In the genomic region with DNA sequence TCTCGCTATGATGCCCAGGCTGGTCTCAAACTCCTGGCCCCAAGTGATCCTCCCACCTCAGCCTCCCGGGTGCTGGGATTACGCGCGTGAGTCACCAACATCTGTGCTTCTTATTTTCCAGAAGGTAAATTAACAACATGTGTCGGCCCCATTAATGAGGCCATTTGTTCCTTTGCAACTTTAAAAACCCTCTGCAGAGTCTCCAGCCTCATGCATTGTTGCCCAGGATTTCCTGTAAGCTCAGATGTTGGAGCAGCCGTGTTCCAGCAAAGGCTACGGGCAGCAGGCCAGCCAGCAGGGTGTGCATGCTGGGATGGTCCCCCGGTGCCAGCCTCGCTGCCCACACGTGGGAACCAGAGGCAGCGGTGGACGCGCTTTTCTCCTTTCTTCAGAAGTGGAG, we compare ENCODE assay signal across 11 cellular contexts. TPM values are rescaled to one million over a fixed set of nuclear protein-coding genes. Genes with fewer than 3 reads are reported as not detected.
DNase-seq lines count a peak whose midpoint lies in the region; ATAC-seq and TF ChIP-seq lines count a peak whose summit lies in the region.
"Had no signal": no experiment of that assay in that cellular context is flagged by ENCODE, and none has a peak within 500 bp of the region (broad histone marks: within the 10 kb centered on the region; RNA-seq: fewer than 3 reads in every experiment).

No MANE protein-coding gene starts in this region.

- TF ChIP-seq CTCF in AG09319 (IDR thresholded peaks at IDR 0.05; ENCODE audit: low read depth, low read length) = no peak
- TF ChIP-seq CTCF in nephron progenitor cell (IDR thresholded peaks at IDR 0.05) = no peak

- DNase-seq in AG09319 (ENCODE audit: extremely low read depth, low read depth) (peak; percentile 91), Kasumi-1 (lab: John Stamatoyannopoulos, UW) (peak; percentile 76 to 84), dedifferentiated amniotic fluid mesenchymal stem cell (ENCODE audit: extremely low spot score) (peak; percentile 59), middle frontal gyrus (ENCODE audit: extremely low spot score, low spot score) (peak; percentile 49), nephron progenitor cell (no peak)
- DNase-seq in activated CD4-positive, CD25-positive, alpha-beta regulatory T cell (lab: John Stamatoyannopoulos, UW) = no peak
- DNase-seq in activated naive CD8-positive, alpha-beta T cell treated with anti-CD3 and anti-CD28 coated beads for 36 hours = no peak
- DNase-seq in activated CD8-positive, alpha-beta memory T cell treated with anti-CD3 and anti-CD28 coated beads, Interleukin-2, amount 10 ng/mL, durations not matched to agents 7 days and 5 days = no peak
- DNase-seq: NCI-H2227 treated with DMSO at 0.1 percent for 48 hours, T-helper 1 cell had no signal

- peaks cover 39% of the 10 kb centered on the region for H3K4me1 Mint-ChIP-seq in nephron progenitor cell
- peaks cover 8% of the 10 kb centered on the region for H3K4me1 Mint-ChIP-seq in activated naive CD8-positive, alpha-beta T cell treated with anti-CD3 and anti-CD28 coated beads for 36 hours
- peaks cover 22% of the 10 kb centered on the region for H3K4me1 Mint-ChIP-seq in activated CD8-positive, alpha-beta memory T cell treated with anti-CD3 and anti-CD28 coated beads, Interleukin-2, amount 10 ng/mL, durations not matched to agents 7 days and 5 days

- no peaks in the 10 kb centered on the region for H3K9me3 Mint-ChIP-seq in nephron progenitor cell
- no peaks in the 10 kb centered on the region for H3K9me3 Mint-ChIP-seq in activated naive CD8-positive, alpha-beta T cell treated with anti-CD3 and anti-CD28 coated beads for 36 hours
- no peaks in the 10 kb centered on the region for H3K9me3 Mint-ChIP-seq in activated CD8-positive, alpha-beta memory T cell treated with anti-CD3 and anti-CD28 coated beads, Interleukin-2, amount 10 ng/mL, durations not matched to agents 7 days and 5 days (ENCODE audit: low read depth)

- H3K27me3 Mint-ChIP-seq in nephron progenitor cell (ENCODE audit: low read depth, poor library complexity) = peaks cover 16% of the 10 kb centered on the region
- H3K27me3 Mint-ChIP-seq in activated naive CD8-positive, alpha-beta T cell treated with anti-CD3 and anti-CD28 coated beads for 36 hours = no peaks in the 10 kb centered on the region
- no peaks in the 10 kb centered on the region for H3K27me3 Mint-ChIP-seq in activated CD8-positive, alpha-beta memory T cell treated with anti-CD3 and anti-CD28 coated beads, Interleukin-2, amount 10 ng/mL, durations not matched to agents 7 days and 5 days

- H3K4me3 Mint-ChIP-seq in nephron progenitor cell = no peak overlapping the region
- H3K4me3 Mint-ChIP-seq in activated naive CD8-positive, alpha-beta T cell treated with anti-CD3 and anti-CD28 coated beads for 36 hours = no peak overlapping the region
- H3K4me3 Mint-ChIP-seq in activated CD8-positive, alpha-beta memory T cell treated with anti-CD3 and anti-CD28 coated beads, Interleukin-2, amount 10 ng/mL, durations not matched to agents 7 days and 5 days = no peak overlapping the region

- ATAC-seq in activated CD8-positive, alpha-beta memory T cell treated with anti-CD3 and anti-CD28 coated beads, Interleukin-2, amount 10 ng/mL, durations not matched to agents 7 days and 5 days = no peak
- ATAC-seq: HCT116 had no signal

- CTCF ChIA-PET in activated CD8-positive, alpha-beta memory T cell treated with anti-CD3 and anti-CD28 coated beads, Interleukin-2, amount 10 ng/mL, durations not matched to agents 7 days and 5 days (lab: Charles Lee) = interaction anchor here (0.8 kb wide), 1 partner anchor 29 kb away, joined by 3 read pairs; no protein-coding TSS in a partner anchor

- peaks cover 42% of the 10 kb centered on the region for H3K36me3 Mint-ChIP-seq in nephron progenitor cell (ENCODE audit: low read depth)
- peaks cover 11% of the 10 kb centered on the region for H3K36me3 Mint-ChIP-seq in activated naive CD8-positive, alpha-beta T cell treated with anti-CD3 and anti-CD28 coated beads for 36 hours
- peaks cover 14% of the 10 kb centered on the region for H3K36me3 Mint-ChIP-seq in activated CD8-positive, alpha-beta memory T cell treated with anti-CD3 and anti-CD28 coated beads, Interleukin-2, amount 10 ng/mL, durations not matched to agents 7 days and 5 days

- no peak overlapping the region for H3K27ac Mint-ChIP-seq in nephron progenitor cell
- H3K27ac Mint-ChIP-seq in activated naive CD8-positive, alpha-beta T cell treated with anti-CD3 and anti-CD28 coated beads for 36 hours = no peak overlapping the region
- no peak overlapping the region for H3K27ac Mint-ChIP-seq in activated CD8-positive, alpha-beta memory T cell treated with anti-CD3 and anti-CD28 coated beads, Interleukin-2, amount 10 ng/mL, durations not matched to agents 7 days and 5 days

RNA-seq across cellular contexts. Expression of a gene that starts 19.1 kb away (rescaled TPM):
- total RNA-seq in activated naive CD8-positive, alpha-beta T cell treated with anti-CD3 and anti-CD28 coated beads for 36 hours = 10 to 100 TPM; 17.3 to 20.3 TPM
- total RNA-seq in activated CD8-positive, alpha-beta memory T cell treated with anti-CD3 and anti-CD28 coated beads, Interleukin-2, amount 10 ng/mL, durations not matched to agents 7 days and 5 days = 10 to 100 TPM; 50.5 to 72.5 TPM

RNA-seq across cellular contexts. Expression of a gene that starts 19.4 kb away (rescaled TPM):
- total RNA-seq in activated naive CD8-positive, alpha-beta T cell treated with anti-CD3 and anti-CD28 coated beads for 36 hours = 10 to 100 TPM; 18.4 to 21.5 TPM
- total RNA-seq in activated CD8-positive, alpha-beta memory T cell treated with anti-CD3 and anti-CD28 coated beads, Interleukin-2, amount 10 ng/mL, durations not matched to agents 7 days and 5 days = 10 to 100 TPM; 27.1 to 30.5 TPM

RNA-seq across cellular contexts. Expression of a gene that starts 27.5 kb away (rescaled TPM):
- total RNA-seq in activated naive CD8-positive, alpha-beta T cell treated with anti-CD3 and anti-CD28 coated beads for 36 hours = not detected
- under 1 TPM in 1 of 2 experiments, not detected in 1; 0.16 TPM for total RNA-seq in activated CD8-positive, alpha-beta memory T cell treated with anti-CD3 and anti-CD28 coated beads, Interleukin-2, amount 10 ng/mL, durations not matched to agents 7 days and 5 days

RNA-seq across cellular contexts. Expression of a gene that starts 40.0 kb away (rescaled TPM):
- total RNA-seq in activated naive CD8-positive, alpha-beta T cell treated with anti-CD3 and anti-CD28 coated beads for 36 hours = under 1 TPM; 0.10 to 0.23 TPM
- total RNA-seq in activated CD8-positive, alpha-beta memory T cell treated with anti-CD3 and anti-CD28 coated beads, Interleukin-2, amount 10 ng/mL, durations not matched to agents 7 days and 5 days = under 1 TPM in 1 of 2 experiments, not detected in 1; 0.15 TPM

RNA-seq across cellular contexts. Expression of a gene that starts 51.5 kb away (rescaled TPM):
- 100 to 1,000 TPM; 156 to 163 TPM for total RNA-seq in activated naive CD8-positive, alpha-beta T cell treated with anti-CD3 and anti-CD28 coated beads for 36 hours
- total RNA-seq in activated CD8-positive, alpha-beta memory T cell treated with anti-CD3 and anti-CD28 coated beads, Interleukin-2, amount 10 ng/mL, durations not matched to agents 7 days and 5 days = 100 to 1,000 TPM; 269 to 378 TPM

Comparison
In these comparisons a context has a peak if more than half of its experiments do, and no peak if none do; other contexts are left out.
1. DNase-seq: peak in AG09319 (single experiment), Kasumi-1 (2 of 2), dedifferentiated amniotic fluid mesenchymal stem cell (single experiment) and middle frontal gyrus (single experiment); none in nephron progenitor cell (single experiment), activated CD4-positive, CD25-positive, alpha-beta regulatory T cell (0 of 4), activated naive CD8-positive, alpha-beta T cell treated with anti-CD3 and anti-CD28 coated beads for 36 hours (single experiment) and activated CD8-positive, alpha-beta memory T cell treated with anti-CD3 and anti-CD28 coated beads, Interleukin-2, amount 10 ng/mL, durations not matched to agents 7 days and 5 days (single experiment).